Comparison of ENCODE assay signal across 25 cellular contexts in the genomic region with DNA sequence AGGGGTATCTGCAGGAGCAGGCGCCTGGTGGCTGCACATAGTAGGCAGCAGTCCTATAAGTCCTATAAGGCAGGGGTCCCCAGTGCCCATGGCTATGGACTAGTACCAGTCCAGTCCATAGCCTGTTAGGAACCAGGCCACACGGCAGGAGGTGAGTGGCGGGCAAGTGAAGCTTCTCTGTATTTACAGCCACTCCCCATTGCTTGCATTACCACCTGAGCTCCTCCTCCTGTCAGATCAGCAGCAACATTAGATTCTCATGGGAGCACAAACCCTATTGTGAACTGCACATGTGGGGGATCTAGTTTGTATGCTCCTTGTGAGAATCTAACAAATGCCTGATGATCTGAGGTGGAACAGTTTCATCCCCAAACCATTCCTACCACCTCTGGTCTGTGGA. TPM values are rescaled to one million over a fixed set of nuclear protein-coding genes. Genes with fewer than 3 reads are reported as not detected.
DNase-seq lines count a peak whose midpoint lies in the region; ATAC-seq and TF ChIP-seq lines count a peak whose summit lies in the region.
"Had no signal": no experiment of that assay in that cellular context is flagged by ENCODE, and none has a peak within 500 bp of the region (broad histone marks: within the 10 kb centered on the region; RNA-seq: fewer than 3 reads in every experiment).

No MANE protein-coding gene starts in this region.

- H3K4me2 ChIP-seq in osteoblast (ENCODE audit: insufficient read depth, low read length): no peak overlapping the region
- H3K4me2 ChIP-seq: BLaER1 had no signal

- H3K9me3 ChIP-seq in right cardiac atrium (ENCODE audit: control insufficient read depth, low read length) (no peaks in the 10 kb centered on the region), osteoblast (ENCODE audit: low read depth, low read length) (no peaks in the 10 kb centered on the region)
- H3K9me3 ChIP-seq: BE2C, BLaER1 had no signal

- H3K4me3 Mint-ChIP-seq in activated naive CD8-positive, alpha-beta T cell treated with anti-CD3 and anti-CD28 coated beads for 36 hours: no peak overlapping the region
- H3K4me3 Mint-ChIP-seq: CD14-positive monocyte; CD4-positive, alpha-beta memory T cell; CD4-positive, CD25-positive, alpha-beta regulatory T cell; CD8-positive, alpha-beta memory T cell had no signal

- no peak overlapping the region for H3K27ac ChIP-seq in right cardiac atrium (ENCODE audit: low read length)
- H3K27ac ChIP-seq in VCaP: peak overlapping the region; percentile 22
- no peak overlapping the region for H3K27ac ChIP-seq in osteoblast (ENCODE audit: low read depth, low read length)
- H3K27ac ChIP-seq: BLaER1 had no signal

- H3K27ac Mint-ChIP-seq in activated naive CD8-positive, alpha-beta T cell treated with anti-CD3 and anti-CD28 coated beads for 36 hours: no peak overlapping the region
- H3K27ac Mint-ChIP-seq: CD14-positive monocyte; CD4-positive, alpha-beta memory T cell; CD4-positive, CD25-positive, alpha-beta regulatory T cell; CD8-positive, alpha-beta memory T cell had no signal

- H3K4me1 ChIP-seq in right cardiac atrium (ENCODE audit: control insufficient read depth, insufficient read depth, low read length): no peaks in the 10 kb centered on the region
- H3K4me1 ChIP-seq in osteoblast (ENCODE audit: insufficient read depth, low read length): no peaks in the 10 kb centered on the region
- H3K4me1 ChIP-seq: BE2C, BLaER1 had no signal

- 92% methylated on average over 3 of the region's 3 CpGs for WGBS in right cardiac atrium

- peaks cover 20% of the 10 kb centered on the region for H3K27me3 Mint-ChIP-seq in activated naive CD8-positive, alpha-beta T cell treated with anti-CD3 and anti-CD28 coated beads for 36 hours
- H3K27me3 Mint-ChIP-seq: CD4-positive, CD25-positive, alpha-beta regulatory T cell had no signal

- H2AFZ ChIP-seq in osteoblast (ENCODE audit: low read length): no peak overlapping the region

- DNase-seq in Right ventricle myocardium inferior (ENCODE audit: missing footprints) (peak; percentile 14), right cardiac atrium (no peak), osteoblast (ENCODE audit: insufficient read length, low spot score, missing footprints) (peak; percentile 43), NCI-H2196 treated with DMSO at 0.1 percent for 48 hours (lab: John Stamatoyannopoulos, UW; ENCODE audit: unreplicated experiment) (no peak)
- no peak for DNase-seq in activated naive CD8-positive, alpha-beta T cell treated with anti-CD3 and anti-CD28 coated beads for 36 hours
- DNase-seq: 8988T; ACHN; BE2C; C1 segment of cervical spinal cord; CD4-positive, alpha-beta memory T cell; CD4-positive, CD25-positive, alpha-beta regulatory T cell; CD8-positive, alpha-beta memory T cell; COR-L47; DMS 273 treated with DMSO at 0.1 percent for 48 hours; DMS153; DMS53; DMS79; DND-41; EL; GDM1 had no signal

- no peaks in the 10 kb centered on the region for H3K79me2 ChIP-seq in osteoblast (ENCODE audit: insufficient read depth, low read length)

- no peak for ATAC-seq in Right ventricle myocardium inferior
- ATAC-seq in right cardiac atrium: no peak
- ATAC-seq in HG03520 (IDR thresholded peaks at IDR 0.05; ENCODE audit: unreplicated experiment): no peak
- ATAC-seq: GM12878 had no signal

- no peaks in the 10 kb centered on the region for H4K20me1 ChIP-seq in osteoblast (ENCODE audit: insufficient read depth, low read length)
- H4K20me1 ChIP-seq: BLaER1 had no signal

- intact Hi-C loops in Right ventricle myocardium inferior (cut with DNase I) (no loop called here), right cardiac atrium (cut with DNase I) (no loop called here)

- H3K27me3 ChIP-seq in right cardiac atrium (ENCODE audit: control insufficient read depth, insufficient read depth) (no peaks in the 10 kb centered on the region), osteoblast (ENCODE audit: insufficient read depth, low read length) (no peaks in the 10 kb centered on the region)
- H3K27me3 ChIP-seq: BE2C, BLaER1 had no signal

- H3K4me1 Mint-ChIP-seq in activated naive CD8-positive, alpha-beta T cell treated with anti-CD3 and anti-CD28 coated beads for 36 hours: no peaks in the 10 kb centered on the region
- H3K4me1 Mint-ChIP-seq: CD14-positive monocyte had no signal

- no peak for TF ChIP-seq CTCF in VCaP (conservative IDR thresholded peaks at IDR 0.05)
- TF ChIP-seq CTCF in osteoblast (IDR thresholded peaks at IDR 0.05; ENCODE audit: extremely low read depth, low read depth, low read length): no peak

- H3K36me3 Mint-ChIP-seq in activated naive CD8-positive, alpha-beta T cell treated with anti-CD3 and anti-CD28 coated beads for 36 hours: no peaks in the 10 kb centered on the region
- H3K36me3 Mint-ChIP-seq: CD14-positive monocyte had no signal

- H3K4me3 ChIP-seq in right cardiac atrium (ENCODE audit: low read length): no peak overlapping the region
- H3K4me3 ChIP-seq in osteoblast (ENCODE audit: insufficient read depth, low read length): no peak overlapping the region
- H3K4me3 ChIP-seq: BLaER1, GM12878 had no signal

- H3K9me3 Mint-ChIP-seq in activated naive CD8-positive, alpha-beta T cell treated with anti-CD3 and anti-CD28 coated beads for 36 hours: no peaks in the 10 kb centered on the region
- H3K9me3 Mint-ChIP-seq: CD4-positive, alpha-beta memory T cell; CD4-positive, CD25-positive, alpha-beta regulatory T cell; CD8-positive, alpha-beta memory T cell had no signal

- H3K36me3 ChIP-seq in osteoblast (ENCODE audit: insufficient read depth, low read length): no peaks in the 10 kb centered on the region
- H3K36me3 ChIP-seq: BE2C had no signal

RNA-seq across cellular contexts. Expression of a gene that starts 33.1 kb away (rescaled TPM):
- total RNA-seq in Right ventricle myocardium inferior (97.4 TPM), right cardiac atrium (100 to 1,000 TPM in 1 of 4 donors, 10 to 100 TPM in 3; 84.7 to 112 (median 95.3) TPM), osteoblast (189 and 227 TPM in 2 replicates)
- polyA plus RNA-seq in right cardiac atrium: 116 TPM
- total RNA-seq in activated naive CD8-positive, alpha-beta T cell treated with anti-CD3 and anti-CD28 coated beads for 36 hours: 10 to 100 TPM; 86.2 to 87.7 TPM

Comparison
In these comparisons a context has a peak if more than half of its experiments do, and no peak if none do; other contexts are left out.
1. DNase-seq: peak in Right ventricle myocardium inferior (single experiment) and osteoblast (single experiment); none in right cardiac atrium (0 of 3), NCI-H2196 treated with DMSO at 0.1 percent for 48 hours (single experiment) and activated naive CD8-positive, alpha-beta T cell treated with anti-CD3 and anti-CD28 coated beads for 36 hours (single experiment).